1 cellular context compared by ENCODE assay signal in the genomic region with DNA sequence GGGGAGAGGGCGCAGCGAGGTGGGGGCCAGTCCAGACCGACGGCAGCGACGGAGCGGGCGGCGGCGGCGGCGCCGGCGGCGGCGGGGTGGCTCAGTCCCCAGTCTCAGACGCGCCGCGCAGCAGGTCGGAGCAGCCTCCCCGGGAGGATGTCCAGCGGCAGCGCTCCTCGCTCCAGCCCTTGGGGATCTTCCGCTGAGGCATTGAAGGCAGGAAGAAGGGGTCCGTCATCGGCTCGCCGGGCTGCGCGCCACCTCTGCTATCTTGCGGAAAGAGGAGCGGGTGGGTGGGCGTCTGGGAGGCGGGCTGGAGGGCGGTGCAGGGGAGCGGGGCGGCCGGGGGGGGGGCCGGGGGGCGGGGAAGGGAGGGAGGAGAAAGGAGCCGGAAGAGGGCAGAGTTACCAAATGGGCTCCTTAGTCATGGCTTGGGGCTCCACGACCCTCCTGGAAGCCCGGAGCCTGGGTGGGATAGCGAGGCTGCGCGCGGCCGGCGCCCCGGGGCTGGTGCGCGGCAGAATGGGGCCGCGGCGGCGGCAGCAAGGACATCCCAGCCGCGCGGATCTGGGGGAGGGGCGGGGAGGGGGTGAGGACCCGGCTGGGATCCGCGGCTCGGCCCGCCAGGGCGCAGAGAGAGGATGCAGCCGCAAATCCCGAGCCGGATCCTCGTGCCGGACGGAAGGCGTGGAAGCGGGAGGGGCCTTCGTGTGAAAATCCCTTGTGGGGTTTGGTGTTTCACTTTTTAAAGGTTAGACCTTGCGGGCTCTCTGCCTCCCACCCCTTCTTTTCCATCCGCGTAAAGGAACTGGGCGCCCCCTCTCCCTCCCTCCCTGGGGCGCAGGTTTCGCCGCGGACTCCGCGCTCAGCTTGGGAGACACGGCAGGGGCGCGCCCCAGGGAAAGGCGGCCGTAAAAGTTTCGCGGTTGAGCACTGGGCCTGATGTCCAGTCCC.
TF ChIP-seq lines count a peak whose summit lies in the region.

Gene NETO1, minus strand, starts transcription at position 267 of the 945 bp plus-strand sequence. CDS start 696 bp downstream, outside the sequence.

TF ChIP-seq in neural cell, 6 proteins besides CTCF, POLR2A, EP300 and RAD21 (continued from another document):
- TF ChIP-seq, protein P1, sequence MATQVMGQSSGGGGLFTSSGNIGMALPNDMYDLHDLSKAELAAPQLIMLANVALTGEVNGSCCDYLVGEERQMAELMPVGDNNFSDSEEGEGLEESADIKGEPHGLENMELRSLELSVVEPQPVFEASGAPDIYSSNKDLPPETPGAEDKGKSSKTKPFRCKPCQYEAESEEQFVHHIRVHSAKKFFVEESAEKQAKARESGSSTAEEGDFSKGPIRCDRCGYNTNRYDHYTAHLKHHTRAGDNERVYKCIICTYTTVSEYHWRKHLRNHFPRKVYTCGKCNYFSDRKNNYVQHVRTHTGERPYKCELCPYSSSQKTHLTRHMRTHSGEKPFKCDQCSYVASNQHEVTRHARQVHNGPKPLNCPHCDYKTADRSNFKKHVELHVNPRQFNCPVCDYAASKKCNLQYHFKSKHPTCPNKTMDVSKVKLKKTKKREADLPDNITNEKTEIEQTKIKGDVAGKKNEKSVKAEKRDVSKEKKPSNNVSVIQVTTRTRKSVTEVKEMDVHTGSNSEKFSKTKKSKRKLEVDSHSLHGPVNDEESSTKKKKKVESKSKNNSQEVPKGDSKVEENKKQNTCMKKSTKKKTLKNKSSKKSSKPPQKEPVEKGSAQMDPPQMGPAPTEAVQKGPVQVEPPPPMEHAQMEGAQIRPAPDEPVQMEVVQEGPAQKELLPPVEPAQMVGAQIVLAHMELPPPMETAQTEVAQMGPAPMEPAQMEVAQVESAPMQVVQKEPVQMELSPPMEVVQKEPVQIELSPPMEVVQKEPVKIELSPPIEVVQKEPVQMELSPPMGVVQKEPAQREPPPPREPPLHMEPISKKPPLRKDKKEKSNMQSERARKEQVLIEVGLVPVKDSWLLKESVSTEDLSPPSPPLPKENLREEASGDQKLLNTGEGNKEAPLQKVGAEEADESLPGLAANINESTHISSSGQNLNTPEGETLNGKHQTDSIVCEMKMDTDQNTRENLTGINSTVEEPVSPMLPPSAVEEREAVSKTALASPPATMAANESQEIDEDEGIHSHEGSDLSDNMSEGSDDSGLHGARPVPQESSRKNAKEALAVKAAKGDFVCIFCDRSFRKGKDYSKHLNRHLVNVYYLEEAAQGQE (IDR thresholded peaks at IDR 0.05; ENCODE audit: borderline replicate concordance) = no peak
- TF ChIP-seq POLR2AphosphoS5 (IDR thresholded peaks at IDR 0.05) = no peak
